24 cellular contexts compared by ENCODE assay signal in genomic region chr16:27270389-27270788, GRCh38. TPM values are rescaled to one million over a fixed set of nuclear protein-coding genes. Genes with fewer than 3 reads are reported as not detected.
DNase-seq lines count a peak whose midpoint lies in the region; ATAC-seq and TF ChIP-seq lines count a peak whose summit lies in the region.
"Had no signal": no experiment of that assay in that cellular context is flagged by ENCODE, and none has a peak within 500 bp of the region (broad histone marks: within the 10 kb centered on the region; RNA-seq: fewer than 3 reads in every experiment).

No MANE protein-coding gene starts in this region.

- peak overlapping the region; percentile 98 for H3K27ac Mint-ChIP-seq in CD4-positive, alpha-beta T cell
- no peak overlapping the region for H3K27ac Mint-ChIP-seq in activated CD8-positive, alpha-beta memory T cell treated with anti-CD3 and anti-CD28 coated beads, Interleukin-2, amount 10 ng/mL, durations not matched to agents 7 days and 5 days
- peak overlapping the region in 5 of 6 donors; percentile 75 to 100 (median 96) for H3K27ac Mint-ChIP-seq in naive B cell
- H3K27ac Mint-ChIP-seq: nephron progenitor cell, progenitor cell of endocrine pancreas had no signal

- no peaks in the 10 kb centered on the region for H3K9me3 ChIP-seq in CD4-positive, alpha-beta T cell (ENCODE audit: control insufficient read depth, low read length)

- POLR2A ChIA-PET in CD4-positive, alpha-beta T cell (lab: Charles Lee), result interaction anchor here (1.0 to 1.4 kb wide), 4 partner anchors 11 to 108 kb away, joined by 3 read pairs; no protein-coding TSS in a partner anchor

- no peaks in the 10 kb centered on the region for H3K27me3 Mint-ChIP-seq in CD4-positive, alpha-beta T cell
- no peaks in the 10 kb centered on the region for H3K27me3 Mint-ChIP-seq in activated CD8-positive, alpha-beta memory T cell treated with anti-CD3 and anti-CD28 coated beads, Interleukin-2, amount 10 ng/mL, durations not matched to agents 7 days and 5 days
- no peaks in the 10 kb centered on the region for H3K27me3 Mint-ChIP-seq in naive B cell
- H3K27me3 Mint-ChIP-seq: progenitor cell of endocrine pancreas had no signal

- intact Hi-C loops in CD4-positive, alpha-beta T cell (cut with DNase I, micrococcal nuclease), result loop anchor here in 1 of 2 experiments (5.0 kb wide), 1 partner anchor 47 kb away; no protein-coding TSS in a partner anchor

- no peaks in the 10 kb centered on the region for H3K27me3 ChIP-seq in CD4-positive, alpha-beta T cell (ENCODE audit: control insufficient read depth, insufficient read depth, low read length)

- ATAC-seq in activated CD4-positive, CD25-positive, alpha-beta regulatory T cell treated with anti-CD3 and anti-CD28 coated beads, Interleukin-2, amount 50 U/mL, for 24 hours, result no peak
- no peak for ATAC-seq in CD4-positive, alpha-beta T cell (ENCODE audit: poor library complexity)
- no peak for ATAC-seq in activated CD8-positive, alpha-beta memory T cell treated with anti-CD3 and anti-CD28 coated beads, Interleukin-2, amount 10 ng/mL, durations not matched to agents 7 days and 5 days
- ATAC-seq in naive B cell (ENCODE audit: low read depth in 2 of 2) (no peak), GM21423 (IDR thresholded peaks at IDR 0.05; ENCODE audit: unreplicated experiment) (no peak)

- H3K36me3 Mint-ChIP-seq in CD4-positive, alpha-beta T cell (ENCODE audit: low read depth), result peaks cover 12% of the 10 kb centered on the region
- H3K36me3 Mint-ChIP-seq in activated CD8-positive, alpha-beta memory T cell treated with anti-CD3 and anti-CD28 coated beads, Interleukin-2, amount 10 ng/mL, durations not matched to agents 7 days and 5 days, result peaks cover 26% of the 10 kb centered on the region
- peaks cover 0 to 18% of the 10 kb centered on the region in 2 donors for H3K36me3 Mint-ChIP-seq in naive B cell

- no peaks in the 10 kb centered on the region for H3K9me3 Mint-ChIP-seq in CD4-positive, alpha-beta T cell
- H3K9me3 Mint-ChIP-seq in activated CD8-positive, alpha-beta memory T cell treated with anti-CD3 and anti-CD28 coated beads, Interleukin-2, amount 10 ng/mL, durations not matched to agents 7 days and 5 days (ENCODE audit: low read depth), result no peaks in the 10 kb centered on the region
- H3K9me3 Mint-ChIP-seq in naive B cell, result peaks cover 0 to 4% (median 0%) of the 10 kb centered on the region in 7 donors

- peaks cover 68% of the 10 kb centered on the region for H3K4me1 Mint-ChIP-seq in CD4-positive, alpha-beta T cell (ENCODE audit: low read depth)
- H3K4me1 Mint-ChIP-seq in activated CD8-positive, alpha-beta memory T cell treated with anti-CD3 and anti-CD28 coated beads, Interleukin-2, amount 10 ng/mL, durations not matched to agents 7 days and 5 days, result peaks cover 73% of the 10 kb centered on the region
- peaks cover 58 to 84% (median 66%) of the 10 kb centered on the region in 3 donors for H3K4me1 Mint-ChIP-seq in naive B cell

- H3K27ac ChIP-seq in CD4-positive, alpha-beta T cell (ENCODE audit: low read depth, low read length), result no peak overlapping the region
- H3K27ac ChIP-seq: 22Rv1, skin epidermis had no signal

- CTCF ChIA-PET in CD4-positive, alpha-beta T cell (lab: Charles Lee), result interaction anchor here (1.0 to 3.2 kb wide), 3 partner anchors 35 to 101 kb away, joined by 3 to 15 read pairs (median 3); no protein-coding TSS in a partner anchor
- CTCF ChIA-PET in activated CD8-positive, alpha-beta memory T cell treated with anti-CD3 and anti-CD28 coated beads, Interleukin-2, amount 10 ng/mL, durations not matched to agents 7 days and 5 days (lab: Charles Lee), result interaction anchor here (1.3 to 3.0 kb wide), 4 partner anchors 10 to 97 kb away, joined by 3 to 20 read pairs (median 4); no protein-coding TSS in a partner anchor

- TF ChIP-seq CTCF in CD4-positive, alpha-beta T cell (IDR thresholded peaks at IDR 0.05), result no peak

- H3K4me3 Mint-ChIP-seq in CD4-positive, alpha-beta T cell, result peak overlapping the region; percentile 57
- no peak overlapping the region for H3K4me3 Mint-ChIP-seq in activated CD8-positive, alpha-beta memory T cell treated with anti-CD3 and anti-CD28 coated beads, Interleukin-2, amount 10 ng/mL, durations not matched to agents 7 days and 5 days
- peak overlapping the region in 4 of 8 donors; percentile 77 to 99 (median 96) for H3K4me3 Mint-ChIP-seq in naive B cell

- DNase-seq in activated CD4-positive, CD25-positive, alpha-beta regulatory T cell treated with anti-CD3 and anti-CD28 coated beads, Interleukin-2, amount 50 U/mL, for 72 hours, result peak; percentile 16
- DNase-seq in CD4-positive, alpha-beta T cell, result no peak
- DNase-seq in activated CD8-positive, alpha-beta memory T cell treated with anti-CD3 and anti-CD28 coated beads, Interleukin-2, amount 10 ng/mL, durations not matched to agents 7 days and 5 days, result peak; percentile 39
- no peak for DNase-seq in naive B cell
- no peak for DNase-seq in NCI-H1105 treated with DMSO at 0.1 percent for 48 hours (lab: John Stamatoyannopoulos, UW)
- no peak for DNase-seq in retina
- DNase-seq: activated naive CD4-positive, alpha-beta T cell; cerebellar nuclear complex; COR-L47; DMS79 treated with DMSO at 0.1 percent for 48 hours; erythroblast; foreskin melanocyte; kidney; NCI-H1092; NCI-H2029; NCI-H226; nephron progenitor cell; SIG-M5; T-helper 1 cell had no signal

RNA-seq across cellular contexts. Expression of gene NSMCE1, which starts 1.8 kb away (rescaled TPM):
- 10 to 100 TPM; 31.9 to 33.9 TPM for total RNA-seq in CD4-positive, alpha-beta T cell
- 10 to 100 TPM; 75.9 to 94.0 TPM for total RNA-seq in activated CD8-positive, alpha-beta memory T cell treated with anti-CD3 and anti-CD28 coated beads, Interleukin-2, amount 10 ng/mL, durations not matched to agents 7 days and 5 days
- 100 to 1,000 TPM; 178 to 217 (median 195) TPM for polyA plus RNA-seq in naive B cell (ENCODE audit: low read depth in 6 of 6)

RNA-seq across cellular contexts. Expression of gene IL4R, which starts 43.4 kb away (rescaled TPM):
- 100 to 1,000 TPM; 145 to 147 TPM for total RNA-seq in CD4-positive, alpha-beta T cell
- total RNA-seq in activated CD8-positive, alpha-beta memory T cell treated with anti-CD3 and anti-CD28 coated beads, Interleukin-2, amount 10 ng/mL, durations not matched to agents 7 days and 5 days, result 100 to 1,000 TPM; 155 to 190 TPM
- 1,000 to 10,000 TPM in 1 of 6 donors, 100 to 1,000 TPM in 5; 355 to 1,202 (median 525) TPM for polyA plus RNA-seq in naive B cell (ENCODE audit: low read depth in 6 of 6)

Comparison
In these comparisons a context has a peak if more than half of its experiments do, and no peak if none do; other contexts are left out.
1. DNase-seq: peak in activated CD4-positive, CD25-positive, alpha-beta regulatory T cell treated with anti-CD3 and anti-CD28 coated beads, Interleukin-2, amount 50 U/mL, for 72 hours (single experiment) and activated CD8-positive, alpha-beta memory T cell treated with anti-CD3 and anti-CD28 coated beads, Interleukin-2, amount 10 ng/mL, durations not matched to agents 7 days and 5 days (single experiment); none in CD4-positive, alpha-beta T cell (0 of 10), naive B cell (single experiment), NCI-H1105 treated with DMSO at 0.1 percent for 48 hours (single experiment) and retina (single experiment).